In the genomic region with DNA sequence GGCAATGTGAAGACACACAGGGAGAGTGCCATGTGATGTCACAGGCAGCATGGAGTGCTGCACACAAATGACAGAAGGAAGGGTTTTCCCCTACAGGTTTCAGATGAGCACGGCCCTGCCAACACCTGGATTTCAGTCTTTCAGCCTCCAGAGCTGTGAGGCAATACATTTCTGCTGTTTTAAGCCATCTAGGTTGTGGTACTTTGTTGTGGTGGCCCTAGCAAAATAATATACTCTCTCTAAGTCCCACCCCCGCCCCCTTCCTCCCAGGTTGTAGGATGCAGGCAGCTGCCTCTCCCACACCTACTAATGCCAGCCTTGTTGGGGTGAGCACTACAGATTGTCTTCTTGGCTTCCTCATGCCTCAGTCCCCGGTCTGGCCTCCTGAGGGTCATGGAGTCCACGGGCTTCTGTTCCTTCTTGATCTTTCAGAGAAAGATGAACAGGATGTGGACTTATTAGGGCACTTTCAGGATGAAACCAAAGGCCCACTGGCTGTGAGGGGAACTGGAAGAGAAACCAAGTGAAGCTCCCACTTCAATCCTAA, we compare ENCODE assay signal across 14 cellular contexts.
DNase-seq lines count a peak whose midpoint lies in the region; ATAC-seq, FAIRE-seq and TF ChIP-seq lines count a peak whose summit lies in the region.
"Had no signal": no experiment of that assay in that cellular context is flagged by ENCODE, and none has a peak within 500 bp of the region (broad histone marks: within the 10 kb centered on the region; RNA-seq: fewer than 3 reads in every experiment).

No MANE protein-coding gene starts in this region.

- H3K9ac ChIP-seq in MM.1S (ENCODE audit: low read length): no peak overlapping the region

- FAIRE-seq in D721Med (lab: Jason Lieb, UNC): no peak
- FAIRE-seq: H1 had no signal

- intact Hi-C loops in activated naive CD4-positive, alpha-beta T cell treated with anti-CD3 and anti-CD28 coated beads for 36 hours (cut with micrococcal nuclease): loop anchor here (1.0 to 2.0 kb wide), 2 partner anchors 17 to 40 kb away; no protein-coding TSS in a partner anchor

- TF ChIP-seq CTCF in MM.1S (IDR thresholded peaks at IDR 0.05; ENCODE audit: low read length) (no peak), D721Med (IDR thresholded peaks at IDR 0.05; ENCODE audit: insufficient read depth, missing control alignments) (no peak)

- H3F3A ChIP-seq in MM.1S (ENCODE audit: insufficient read depth, low read length): peaks cover 15% of the 10 kb centered on the region

- H3K4me1 Mint-ChIP-seq in activated naive CD4-positive, alpha-beta T cell treated with anti-CD3 and anti-CD28 coated beads for 36 hours (ENCODE audit: low read depth): peaks cover 22% of the 10 kb centered on the region
- H3K4me1 Mint-ChIP-seq in activated naive CD4-positive, alpha-beta T cell treated with anti-CD3 and anti-CD28 coated beads, Interleukin-2, amount 10 ng/mL, durations not matched to agents 7 days and 5 days: peaks cover 11% of the 10 kb centered on the region
- peaks cover 25% of the 10 kb centered on the region for H3K4me1 Mint-ChIP-seq in stimulated activated naive CD8-positive, alpha-beta T cell treated with anti-CD3 and anti-CD28 coated beads, Interleukin-15, amount 100 ng/mL, for 72 hours

- H3K9me3 ChIP-seq in MM.1S (replicated peaks; ENCODE audit: insufficient read depth, low read length): no peaks in the 10 kb centered on the region

- H2AFZ ChIP-seq in MM.1S (ENCODE audit: low read length): 0 out of 2 replicates have a peak overlapping the region, but pooled peaks have one; percentile 16

- peaks cover 17% of the 10 kb centered on the region for H3K4me1 ChIP-seq in MM.1S (ENCODE audit: low read length)

- peak; percentile 97 for ATAC-seq in HG02763 (IDR thresholded peaks at IDR 0.05; ENCODE audit: unreplicated experiment)
- ATAC-seq in stimulated activated naive CD8-positive, alpha-beta T cell treated with anti-CD3 and anti-CD28 coated beads, Interleukin-15, amount 100 ng/mL, for 72 hours: peak; percentile 93

- H3K9me3 Mint-ChIP-seq in activated naive CD4-positive, alpha-beta T cell treated with anti-CD3 and anti-CD28 coated beads for 36 hours: no peaks in the 10 kb centered on the region
- no peaks in the 10 kb centered on the region for H3K9me3 Mint-ChIP-seq in activated naive CD4-positive, alpha-beta T cell treated with anti-CD3 and anti-CD28 coated beads, Interleukin-2, amount 10 ng/mL, durations not matched to agents 7 days and 5 days
- H3K9me3 Mint-ChIP-seq in stimulated activated naive CD8-positive, alpha-beta T cell treated with anti-CD3 and anti-CD28 coated beads, Interleukin-15, amount 100 ng/mL, for 72 hours: no peaks in the 10 kb centered on the region
- H3K9me3 Mint-ChIP-seq: immature natural killer cell had no signal

- H3K79me2 ChIP-seq in MM.1S (ENCODE audit: low read length): no peaks in the 10 kb centered on the region

- H3K4me3 ChIP-seq in MM.1S (ENCODE audit: low read length) (no peak overlapping the region), H7 (ENCODE audit: insufficient read depth, low read depth, low read length) (no peak overlapping the region)

- no peaks in the 10 kb centered on the region for H3K27me3 Mint-ChIP-seq in activated naive CD4-positive, alpha-beta T cell treated with anti-CD3 and anti-CD28 coated beads for 36 hours (ENCODE audit: low read depth)
- H3K27me3 Mint-ChIP-seq in activated naive CD4-positive, alpha-beta T cell treated with anti-CD3 and anti-CD28 coated beads, Interleukin-2, amount 10 ng/mL, durations not matched to agents 7 days and 5 days: peaks cover 8% of the 10 kb centered on the region
- H3K27me3 Mint-ChIP-seq in stimulated activated naive CD8-positive, alpha-beta T cell treated with anti-CD3 and anti-CD28 coated beads, Interleukin-15, amount 100 ng/mL, for 72 hours: peaks cover under 1% of the 10 kb centered on the region

- no peaks in the 10 kb centered on the region for H3K9me2 ChIP-seq in MM.1S (replicated peaks; ENCODE audit: insufficient read depth, low read length)

- H3K27ac ChIP-seq in MM.1S (ENCODE audit: low read length): peak overlapping the region; percentile 51; the same call in 1 of the 2 replicates
- H3K27ac ChIP-seq: WERI-Rb-1 had no signal

- DNase-seq in activated naive CD4-positive, alpha-beta T cell treated with anti-CD3 and anti-CD28 coated beads for 36 hours: peak; percentile 75
- DNase-seq in activated naive CD4-positive, alpha-beta T cell treated with anti-CD3 and anti-CD28 coated beads, Interleukin-2, amount 10 ng/mL, durations not matched to agents 7 days and 5 days: no peak
- DNase-seq in MM.1S (peak; percentile 92), H7 (no peak), inferior parietal cortex (ENCODE audit: extremely low spot score) (no peak), D721Med (ENCODE audit: insufficient read length, low spot score) (no peak)
- peak; percentile 25 to 57 for DNase-seq in stimulated activated naive CD8-positive, alpha-beta T cell treated with anti-CD3 and anti-CD28 coated beads, Interleukin-15, amount 100 ng/mL, for 72 hours
- DNase-seq: NCI-H2227 treated with DMSO at 0.1 percent for 48 hours, substantia nigra, WERI-Rb-1 had no signal

- CTCF ChIA-PET in activated naive CD4-positive, alpha-beta T cell treated with anti-CD3 and anti-CD28 coated beads for 36 hours (lab: Charles Lee): interaction anchor here (1.0 to 2.4 kb wide), 4 partner anchors 9 to 246 kb away, joined by 3 to 7 read pairs (median 4); no protein-coding TSS in a partner anchor
- CTCF ChIA-PET in activated naive CD4-positive, alpha-beta T cell treated with anti-CD3 and anti-CD28 coated beads, Interleukin-2, amount 10 ng/mL, durations not matched to agents 7 days and 5 days (lab: Charles Lee): interaction anchor here (1.9 kb wide), 1 partner anchor 17 kb away, joined by 8 read pairs; no protein-coding TSS in a partner anchor

- H3K36me3 ChIP-seq in MM.1S (replicated peaks; ENCODE audit: insufficient read depth, low read length) (no peaks in the 10 kb centered on the region), H7 (replicated peaks; ENCODE audit: control insufficient read depth, insufficient read depth, low read length) (no peaks in the 10 kb centered on the region)
- H3K36me3 ChIP-seq: WERI-Rb-1 had no signal

- no peak overlapping the region for H3K27ac Mint-ChIP-seq in activated naive CD4-positive, alpha-beta T cell treated with anti-CD3 and anti-CD28 coated beads for 36 hours
- no peak overlapping the region for H3K27ac Mint-ChIP-seq in activated naive CD4-positive, alpha-beta T cell treated with anti-CD3 and anti-CD28 coated beads, Interleukin-2, amount 10 ng/mL, durations not matched to agents 7 days and 5 days
- H3K27ac Mint-ChIP-seq in stimulated activated naive CD8-positive, alpha-beta T cell treated with anti-CD3 and anti-CD28 coated beads, Interleukin-15, amount 100 ng/mL, for 72 hours: peak overlapping the region in 1 of 2 donors; percentile 4
- H3K27ac Mint-ChIP-seq: B cell had no signal

- H3K4me2 ChIP-seq in MM.1S (ENCODE audit: low read depth, low read length): peak overlapping the region; percentile 53

- H3K27me3 ChIP-seq in MM.1S (replicated peaks; ENCODE audit: insufficient read depth, low read length) (no peaks in the 10 kb centered on the region), H7 (ENCODE audit: control insufficient read depth, insufficient read depth, low read length) (no peaks in the 10 kb centered on the region)

- H3K36me3 Mint-ChIP-seq in activated naive CD4-positive, alpha-beta T cell treated with anti-CD3 and anti-CD28 coated beads for 36 hours (ENCODE audit: low read depth): no peaks in the 10 kb centered on the region
- no peaks in the 10 kb centered on the region for H3K36me3 Mint-ChIP-seq in activated naive CD4-positive, alpha-beta T cell treated with anti-CD3 and anti-CD28 coated beads, Interleukin-2, amount 10 ng/mL, durations not matched to agents 7 days and 5 days
- H3K36me3 Mint-ChIP-seq: immature natural killer cell had no signal

- no peaks in the 10 kb centered on the region for H4K20me1 ChIP-seq in MM.1S (ENCODE audit: insufficient read depth, low read length)

- no peak overlapping the region for H3K4me3 Mint-ChIP-seq in activated naive CD4-positive, alpha-beta T cell treated with anti-CD3 and anti-CD28 coated beads for 36 hours
- no peak overlapping the region for H3K4me3 Mint-ChIP-seq in activated naive CD4-positive, alpha-beta T cell treated with anti-CD3 and anti-CD28 coated beads, Interleukin-2, amount 10 ng/mL, durations not matched to agents 7 days and 5 days
- H3K4me3 Mint-ChIP-seq in stimulated activated naive CD8-positive, alpha-beta T cell treated with anti-CD3 and anti-CD28 coated beads, Interleukin-15, amount 100 ng/mL, for 72 hours: peak overlapping the region; percentile 18 to 32
- H3K4me3 Mint-ChIP-seq: B cell, immature natural killer cell had no signal

Comparison
In these comparisons a context has a peak if more than half of its experiments do, and no peak if none do; other contexts are left out.
1. DNase-seq: peak in activated naive CD4-positive, alpha-beta T cell treated with anti-CD3 and anti-CD28 coated beads for 36 hours (single experiment), MM.1S (single experiment) and stimulated activated naive CD8-positive, alpha-beta T cell treated with anti-CD3 and anti-CD28 coated beads, Interleukin-15, amount 100 ng/mL, for 72 hours (2 of 2); none in activated naive CD4-positive, alpha-beta T cell treated with anti-CD3 and anti-CD28 coated beads, Interleukin-2, amount 10 ng/mL, durations not matched to agents 7 days and 5 days (single experiment), H7 (single experiment), inferior parietal cortex (single experiment) and D721Med (single experiment).
2. H3K4me3 Mint-ChIP-seq: peak in stimulated activated naive CD8-positive, alpha-beta T cell treated with anti-CD3 and anti-CD28 coated beads, Interleukin-15, amount 100 ng/mL, for 72 hours (2 of 2); none in activated naive CD4-positive, alpha-beta T cell treated with anti-CD3 and anti-CD28 coated beads for 36 hours (single experiment) and activated naive CD4-positive, alpha-beta T cell treated with anti-CD3 and anti-CD28 coated beads, Interleukin-2, amount 10 ng/mL, durations not matched to agents 7 days and 5 days (single experiment).